In the genomic region with DNA sequence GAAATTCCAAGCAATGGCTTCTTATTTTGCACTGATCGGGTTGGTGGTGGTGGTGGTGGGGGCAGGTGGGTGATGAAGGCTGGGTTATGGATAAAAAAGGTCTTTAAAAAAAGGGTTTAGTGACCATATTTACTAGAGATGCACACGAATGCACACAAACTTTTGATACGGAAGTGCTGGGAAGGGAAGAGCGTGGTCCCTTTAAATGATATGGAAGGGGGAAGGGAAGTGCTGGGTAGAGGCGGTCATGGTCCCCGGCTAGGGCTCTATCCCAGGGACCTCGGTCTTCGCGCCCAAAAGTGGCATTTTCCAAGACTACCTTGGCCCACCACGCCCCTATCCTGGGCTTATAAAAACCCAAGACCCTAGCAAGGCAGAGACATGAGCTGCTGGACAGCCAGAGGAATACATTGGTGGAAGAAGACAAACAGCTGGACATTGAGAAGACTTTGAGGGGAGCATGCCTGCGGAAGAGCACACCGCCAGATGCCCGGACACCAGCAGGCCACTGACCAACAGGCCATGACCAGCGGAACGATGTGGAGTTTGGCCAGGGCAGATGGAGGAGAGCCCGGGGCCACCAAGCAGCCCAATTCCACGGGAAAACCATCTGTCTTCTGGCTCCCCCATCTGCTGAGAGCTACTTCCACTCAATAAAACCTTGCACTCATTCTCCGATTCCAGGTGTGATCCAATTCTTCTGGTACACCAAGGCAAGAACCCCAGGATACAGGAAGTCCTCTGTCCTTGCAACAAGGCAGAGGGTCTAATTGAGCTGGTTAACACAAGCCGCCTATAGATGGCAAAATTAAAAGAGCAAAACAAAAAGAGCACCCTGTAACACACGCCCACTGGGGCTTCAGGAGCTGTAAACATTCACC, we compare ENCODE assay signal across 15 cellular contexts.
A peak's percentile ranks its signal among the peaks of the same experiment; 100 is the strongest.
DNase-seq lines count a peak whose midpoint lies in the region; FAIRE-seq and TF ChIP-seq lines count a peak whose summit lies in the region.
"Had no signal": no experiment of that assay in that cellular context is flagged by ENCODE, and none has a peak within 500 bp of the region (broad histone marks: within the 10 kb centered on the region; RNA-seq: fewer than 3 reads in every experiment).

No MANE protein-coding gene starts in this region.

- CTCF ChIA-PET in CD4-positive, alpha-beta memory T cell (lab: Charles Lee; ENCODE audit: partially characterized antibody), result no interaction called here
- CTCF ChIA-PET in PC-9 (lab: Charles Lee), result no interaction called here

- H3F3A ChIP-seq in PC-9 (ENCODE audit: insufficient read depth, low read depth), result no peaks in the 10 kb centered on the region

- no peak for DNase-seq in CD4-positive, alpha-beta memory T cell
- DNase-seq in PC-9 (no peak), coronary artery (ENCODE audit: low spot score) (no peak), HTR-8/SVneo (ENCODE audit: insufficient read length, low spot score) (no peak), NCI-H2227 treated with DMSO at 0.1 percent for 48 hours (lab: John Stamatoyannopoulos, UW) (no peak)
- DNase-seq in effector memory CD4-positive, alpha-beta T cell, result no peak
- DNase-seq: activated gamma-delta T cell, hippocampal formation, left cardiac atrium, NCI-H1105, NCI-H226, posterior cingulate gyrus, tibial artery had no signal

- no peaks in the 10 kb centered on the region for H3K36me3 Mint-ChIP-seq in CD4-positive, alpha-beta memory T cell

- no peaks in the 10 kb centered on the region for H3K27me3 ChIP-seq in BLaER1 treated with 17β-estradiol and CSF1 and Interleukin-3, amounts not matched to agents 10 nM and 100 nM
- H3K27me3 ChIP-seq in CD4-positive, alpha-beta memory T cell (ENCODE audit: insufficient read depth, low read length), result no peaks in the 10 kb centered on the region
- no peaks in the 10 kb centered on the region for H3K27me3 ChIP-seq in PC-9 (ENCODE audit: insufficient read depth, low read depth)
- no peaks in the 10 kb centered on the region for H3K27me3 ChIP-seq in effector memory CD4-positive, alpha-beta T cell (replicated peaks; ENCODE audit: control insufficient read depth, insufficient read depth, low read length, poor library complexity, severe bottlenecking)
- H3K27me3 ChIP-seq: tibial artery had no signal

- H3K4me2 ChIP-seq in BLaER1 treated with 17β-estradiol and CSF1 and Interleukin-3, amounts not matched to agents 10 nM and 100 nM, result peak overlapping the region; percentile 57 to 86 (median 75)
- peak overlapping the region; percentile 56; the same call in 1 of the 2 replicates for H3K4me2 ChIP-seq in PC-9

- no peaks in the 10 kb centered on the region for H3K27me3 Mint-ChIP-seq in CD4-positive, alpha-beta memory T cell

- peak overlapping the region; percentile 84 to 95 (median 87) for H3K4me3 Mint-ChIP-seq in CD4-positive, alpha-beta memory T cell

- H3K9me2 ChIP-seq in PC-9 (ENCODE audit: insufficient read depth), result no peaks in the 10 kb centered on the region

- no peak for TF ChIP-seq CTCF in PC-9 (conservative IDR thresholded peaks at IDR 0.05)
- TF ChIP-seq CTCF in coronary artery (IDR thresholded peaks at IDR 0.05), result no peak

- no peak for FAIRE-seq in HTR-8/SVneo (lab: Jason Lieb, UNC)

- H3K79me2 ChIP-seq in PC-9 (ENCODE audit: low read depth), result no peaks in the 10 kb centered on the region

- H2AFZ ChIP-seq in PC-9, result no peak overlapping the region

- H3K9ac ChIP-seq in BLaER1 treated with 17β-estradiol and CSF1 and Interleukin-3, amounts not matched to agents 10 nM and 100 nM, result peak overlapping the region; percentile 35 to 80 (median 75); a peak in 20 of 22 replicates

- POLR2A ChIA-PET in CD4-positive, alpha-beta memory T cell (lab: Charles Lee; ENCODE audit: partially characterized antibody), result no interaction called here
- POLR2A ChIA-PET in PC-9 (lab: Charles Lee; ENCODE audit: unreplicated experiment), result no interaction called here

- H4K20me1 ChIP-seq in BLaER1 treated with 17β-estradiol and CSF1 and Interleukin-3, amounts not matched to agents 10 nM and 100 nM, result no peaks in the 10 kb centered on the region
- H4K20me1 ChIP-seq in PC-9 (ENCODE audit: insufficient read depth), result no peaks in the 10 kb centered on the region

- BruUV-seq in PC-9 (replicated peaks; lab: Mats Ljungman, UMichigan), result no TSS peak

- peak overlapping the region in 10 of 11 experiments; percentile 28 to 87 (median 80); a peak in 19 of 22 replicates for H3K27ac ChIP-seq in BLaER1 treated with 17β-estradiol and CSF1 and Interleukin-3, amounts not matched to agents 10 nM and 100 nM
- H3K27ac ChIP-seq in CD4-positive, alpha-beta memory T cell (ENCODE audit: low read depth, low read length), result no peak overlapping the region
- H3K27ac ChIP-seq in PC-9 (no peak overlapping the region), coronary artery (no peak overlapping the region)
- H3K27ac ChIP-seq in effector memory CD4-positive, alpha-beta T cell (ENCODE audit: insufficient read depth, low read length, poor library complexity, severe bottlenecking), result peak overlapping the region; percentile 18
- H3K27ac ChIP-seq: C4-2B, tibial artery had no signal

- H3K9me3 ChIP-seq in BLaER1 treated with 17β-estradiol and CSF1 and Interleukin-3, amounts not matched to agents 10 nM and 100 nM (replicated peaks in 1 of 11), result peaks cover 0 to 24% (median 7%) of the 10 kb centered on the region in 11 experiments; a peak in 9 of 22 replicates
- no peaks in the 10 kb centered on the region for H3K9me3 ChIP-seq in CD4-positive, alpha-beta memory T cell (ENCODE audit: control insufficient read depth in 1 of 2, low read length in 2 of 2)
- H3K9me3 ChIP-seq in PC-9 (ENCODE audit: insufficient read depth, low read depth), result no peaks in the 10 kb centered on the region
- no peaks in the 10 kb centered on the region for H3K9me3 ChIP-seq in effector memory CD4-positive, alpha-beta T cell (ENCODE audit: control insufficient read depth, low read length)
- H3K9me3 ChIP-seq: tibial artery had no signal

- intact Hi-C loops in CD4-positive, alpha-beta memory T cell (cut with micrococcal nuclease), result no loop called here
- intact Hi-C loops in PC-9 (cut with micrococcal nuclease; ENCODE audit: unreplicated experiment), result no loop called here

- H3K27ac Mint-ChIP-seq in CD4-positive, alpha-beta memory T cell, result peak overlapping the region; percentile 82 to 95 (median 90)

- peaks cover 0 to 4% (median 0%) of the 10 kb centered on the region in 8 donors for H3K9me3 Mint-ChIP-seq in CD4-positive, alpha-beta memory T cell

- H3K4me1 Mint-ChIP-seq in CD4-positive, alpha-beta memory T cell, result peaks cover 8 to 14% (median 9%) of the 10 kb centered on the region in 4 donors

- H3K4me3 ChIP-seq in BLaER1 treated with 17β-estradiol and CSF1 and Interleukin-3, amounts not matched to agents 10 nM and 100 nM, result peak overlapping the region; percentile 49 to 72 (median 60)
- peak overlapping the region in 1 of 2 donors; percentile 52 for H3K4me3 ChIP-seq in CD4-positive, alpha-beta memory T cell (ENCODE audit: low read length in 2 of 2)
- H3K4me3 ChIP-seq in PC-9 (no peak overlapping the region), coronary artery (no peak overlapping the region)
- H3K4me3 ChIP-seq in effector memory CD4-positive, alpha-beta T cell (ENCODE audit: insufficient read depth, low read depth, low read length, poor library complexity, severe bottlenecking), result peak overlapping the region; percentile 44
- H3K4me3 ChIP-seq: tibial artery had no signal

- H3K36me3 ChIP-seq in BLaER1 treated with 17β-estradiol and CSF1 and Interleukin-3, amounts not matched to agents 10 nM and 100 nM, result 0 out of 22 replicates have a peak, but pooled peaks cover 0 to 9% (median 0%) of the 10 kb centered on the region in 11 experiments
- no peaks in the 10 kb centered on the region for H3K36me3 ChIP-seq in CD4-positive, alpha-beta memory T cell (ENCODE audit: insufficient read depth, low read length)
- no peaks in the 10 kb centered on the region for H3K36me3 ChIP-seq in PC-9 (ENCODE audit: low read depth)
- no peaks in the 10 kb centered on the region for H3K36me3 ChIP-seq in effector memory CD4-positive, alpha-beta T cell (ENCODE audit: control insufficient read depth, insufficient read depth, low read length)
- H3K36me3 ChIP-seq: tibial artery had no signal

- H3K4me1 ChIP-seq in BLaER1 treated with 17β-estradiol and CSF1 and Interleukin-3, amounts not matched to agents 10 nM and 100 nM, result peaks cover 10 to 34% (median 21%) of the 10 kb centered on the region in 10 experiments; a peak in 18 of 20 replicates
- no peaks in the 10 kb centered on the region for H3K4me1 ChIP-seq in CD4-positive, alpha-beta memory T cell (ENCODE audit: insufficient read depth, low read length)
- no peaks in the 10 kb centered on the region for H3K4me1 ChIP-seq in PC-9 (replicated peaks; ENCODE audit: insufficient read depth)
- H3K4me1 ChIP-seq in effector memory CD4-positive, alpha-beta T cell (ENCODE audit: control insufficient read depth, insufficient read depth, low read length, poor library complexity, severe bottlenecking), result no peaks in the 10 kb centered on the region
- H3K4me1 ChIP-seq: tibial artery had no signal

Comparison
In these comparisons a context has a peak if more than half of its experiments do, and no peak if none do; other contexts are left out.
1. H3K27ac ChIP-seq: peak in BLaER1 treated with 17β-estradiol and CSF1 and Interleukin-3, amounts not matched to agents 10 nM and 100 nM (10 of 11) and effector memory CD4-positive, alpha-beta T cell (single experiment); none in CD4-positive, alpha-beta memory T cell (single experiment), PC-9 (single experiment) and coronary artery (0 of 2).
2. H3K4me3 ChIP-seq: peak in BLaER1 treated with 17β-estradiol and CSF1 and Interleukin-3, amounts not matched to agents 10 nM and 100 nM (10 of 10) and effector memory CD4-positive, alpha-beta T cell (single experiment); none in PC-9 (single experiment) and coronary artery (single experiment).